Comparison of ENCODE assay signal across 8 cellular contexts in genomic region chr3:108221911-108222812, GRCh38. TPM values are rescaled to one million over a fixed set of nuclear protein-coding genes. Genes with fewer than 3 reads are reported as not detected.
DNase-seq lines count a peak whose midpoint lies in the region; ATAC-seq and TF ChIP-seq lines count a peak whose summit lies in the region.

Gene IFT57 (minus strand): TSS chr3:108222424. CDS start chr3:108222322, 102 bp downstream.

- H3K27ac Mint-ChIP-seq in GM23338, result peak within 1 kb of the TSS; percentile 91
- H3K27ac Mint-ChIP-seq in activated T-helper 17 cell treated with anti-CD3 and anti-CD28 coated beads, Interleukin-2, amount 50 U/mL, for 72 hours, result peak within 1 kb of the TSS; percentile 99
- peak within 1 kb of the TSS; percentile 95 to 100 (median 99) for H3K27ac Mint-ChIP-seq in naive thymus-derived CD4-positive, alpha-beta T cell
- peak within 1 kb of the TSS; percentile 99 for H3K27ac Mint-ChIP-seq in stimulated activated naive B cell treated with anti-CD40 and anti-IgM and Interleukin-4, amounts not matched to agents 10 μg/mL and 1 μg/mL and 100 μg/mL, for 72 hours

- peaks cover 13% of the 10 kb centered on the region; the same call in 2 of the 3 replicates for H3K4me1 Mint-ChIP-seq in GM23338
- H3K4me1 Mint-ChIP-seq in activated T-helper 17 cell treated with anti-CD3 and anti-CD28 coated beads, Interleukin-2, amount 50 U/mL, for 72 hours, result peaks cover 49% of the 10 kb centered on the region
- peaks cover 27 to 83% (median 62%) of the 10 kb centered on the region in 7 donors for H3K4me1 Mint-ChIP-seq in naive thymus-derived CD4-positive, alpha-beta T cell
- H3K4me1 Mint-ChIP-seq in stimulated activated naive B cell treated with anti-CD40 and anti-IgM and Interleukin-4, amounts not matched to agents 10 μg/mL and 1 μg/mL and 100 μg/mL, for 72 hours, result peaks cover 22 to 51% of the 10 kb centered on the region in 2 donors

- intact Hi-C loops in naive thymus-derived CD4-positive, alpha-beta T cell (cut with micrococcal nuclease), result loop anchor here (1.0 to 10.0 kb wide), 18 partner anchors 71 to 987 kb away; partner anchors contain the start of genes BBX (in 2 of the 2), TRAT1 (in 2 of the 2), CD47 (in 1 of the 2) and CIP2A (in 1 of the 2)

- no peaks in the 10 kb centered on the region for H3F3A ChIP-seq in GM23338 (replicated peaks; ENCODE audit: low read depth)

- no peaks in the 10 kb centered on the region for H3K79me2 ChIP-seq in DND-41 (ENCODE audit: insufficient read depth, low read length)
- H3K79me2 ChIP-seq in GM23338 (replicated peaks; ENCODE audit: insufficient read depth), result no peaks in the 10 kb centered on the region
- H3K79me2 ChIP-seq in fibroblast of lung (ENCODE audit: control insufficient read depth, insufficient read depth, low read length), result peaks cover 25% of the 10 kb centered on the region

- TF ChIP-seq CTCF in DND-41 (IDR thresholded peaks at IDR 0.05; ENCODE audit: borderline replicate concordance, extremely low read depth, low read length, poor library complexity, severe bottlenecking) (no peak), GM23338 (conservative IDR thresholded peaks at IDR 0.05; ENCODE audit: low read depth in 2 of 2) (no peak), RWPE1 (conservative IDR thresholded peaks at IDR 0.05; ENCODE audit: low read depth) (no peak), fibroblast of lung (conservative IDR thresholded peaks at IDR 0.05 in 1 of 2, IDR thresholded peaks at IDR 0.05 in 1 of 2; ENCODE audit: low read depth in 1 of 2, low read length in 2 of 2) (no peak)

- H3K9me3 Mint-ChIP-seq in GM23338, result no peaks in the 10 kb centered on the region
- H3K9me3 Mint-ChIP-seq in activated T-helper 17 cell treated with anti-CD3 and anti-CD28 coated beads, Interleukin-2, amount 50 U/mL, for 72 hours, result no peaks in the 10 kb centered on the region
- H3K9me3 Mint-ChIP-seq in naive thymus-derived CD4-positive, alpha-beta T cell, result no peaks in the 10 kb centered on the region
- H3K9me3 Mint-ChIP-seq in stimulated activated naive B cell treated with anti-CD40 and anti-IgM and Interleukin-4, amounts not matched to agents 10 μg/mL and 1 μg/mL and 100 μg/mL, for 72 hours, result no peaks in the 10 kb centered on the region

- peak; percentile 97 for DNase-seq in DND-41
- DNase-seq in GM23338 (ENCODE audit: low spot score), result peak; percentile 98
- DNase-seq in LHCN-M2 (ENCODE audit: low read depth), result peak; percentile 97
- peak; percentile 99 for DNase-seq in RWPE1 (ENCODE audit: low spot score)
- peak; percentile 98 for DNase-seq in fibroblast of lung (ENCODE audit: low read depth in 2 of 2)
- peak; percentile 89 to 97 (median 96) for DNase-seq in naive thymus-derived CD4-positive, alpha-beta T cell
- peak; percentile 97 for DNase-seq in stimulated activated naive B cell treated with anti-CD40 and anti-IgM and Interleukin-4, amounts not matched to agents 10 μg/mL and 1 μg/mL and 100 μg/mL, for 72 hours

- H3K9ac ChIP-seq in DND-41 (ENCODE audit: low read depth, low read length) (peak within 1 kb of the TSS; percentile 60), fibroblast of lung (ENCODE audit: insufficient read depth, low read length) (peak within 1 kb of the TSS; percentile 92)

- H3K4me1 ChIP-seq in DND-41 (ENCODE audit: insufficient read depth, low read length) (peaks cover 38% of the 10 kb centered on the region), GM23338 (ENCODE audit: insufficient read depth) (peaks cover 6% of the 10 kb centered on the region), fibroblast of lung (ENCODE audit: control insufficient read depth, extremely low read depth, insufficient read depth, low read length) (peaks cover 12% of the 10 kb centered on the region)
- H3K4me1 ChIP-seq in naive thymus-derived CD4-positive, alpha-beta T cell (ENCODE audit: control insufficient read depth in 2 of 2, insufficient read depth in 2 of 2, low read length in 2 of 2), result peaks cover 21 to 24% of the 10 kb centered on the region in 2 donors

- H3K27ac ChIP-seq in DND-41 (ENCODE audit: low read length), result peak within 1 kb of the TSS; percentile 74
- H3K27ac ChIP-seq in GM23338 (ENCODE audit: low read depth), result no peak within 1 kb of the TSS
- peak within 1 kb of the TSS; percentile 63 for H3K27ac ChIP-seq in RWPE1
- peak within 1 kb of the TSS; percentile 98 for H3K27ac ChIP-seq in fibroblast of lung (ENCODE audit: insufficient read depth, low read length)
- H3K27ac ChIP-seq in naive thymus-derived CD4-positive, alpha-beta T cell (ENCODE audit: low read depth, low read length), result peak within 1 kb of the TSS; percentile 95

- H3K27me3 ChIP-seq in DND-41 (ENCODE audit: insufficient read depth, low read length, poor library complexity) (no peaks in the 10 kb centered on the region), GM23338 (ENCODE audit: insufficient read depth) (no peaks in the 10 kb centered on the region), fibroblast of lung (ENCODE audit: control insufficient read depth, insufficient read depth, low read length) (no peaks in the 10 kb centered on the region)
- no peaks in the 10 kb centered on the region for H3K27me3 ChIP-seq in naive thymus-derived CD4-positive, alpha-beta T cell (ENCODE audit: control insufficient read depth in 2 of 2, insufficient read depth in 2 of 2, low read length in 2 of 2)

- H3K9me3 ChIP-seq in DND-41 (ENCODE audit: insufficient read depth, low read length, severe bottlenecking) (no peaks in the 10 kb centered on the region), fibroblast of lung (ENCODE audit: control insufficient read depth, insufficient read depth, low read depth, low read length) (no peaks in the 10 kb centered on the region)
- H3K9me3 ChIP-seq in naive thymus-derived CD4-positive, alpha-beta T cell (ENCODE audit: control insufficient read depth in 2 of 3, low read length in 3 of 3), result no peaks in the 10 kb centered on the region

- H4K20me1 ChIP-seq in DND-41 (ENCODE audit: insufficient read depth, low read length) (no peaks in the 10 kb centered on the region), GM23338 (replicated peaks; ENCODE audit: insufficient read depth) (no peaks in the 10 kb centered on the region), fibroblast of lung (ENCODE audit: control insufficient read depth, extremely low read depth, insufficient read depth, low read length) (no peaks in the 10 kb centered on the region)

- peaks cover 5% of the 10 kb centered on the region for H3K27me3 Mint-ChIP-seq in GM23338 (ENCODE audit: insufficient read depth, low read depth, poor library complexity)
- no peaks in the 10 kb centered on the region for H3K27me3 Mint-ChIP-seq in activated T-helper 17 cell treated with anti-CD3 and anti-CD28 coated beads, Interleukin-2, amount 50 U/mL, for 72 hours
- H3K27me3 Mint-ChIP-seq in naive thymus-derived CD4-positive, alpha-beta T cell, result no peaks in the 10 kb centered on the region
- H3K27me3 Mint-ChIP-seq in stimulated activated naive B cell treated with anti-CD40 and anti-IgM and Interleukin-4, amounts not matched to agents 10 μg/mL and 1 μg/mL and 100 μg/mL, for 72 hours, result no peaks in the 10 kb centered on the region

- CTCF ChIA-PET in RWPE1 (lab: Yijun Ruan, JAX), result interaction anchor here (0.7 kb wide), 1 partner anchor 191 kb away, joined by 3 read pairs; no protein-coding TSS in a partner anchor
- CTCF ChIA-PET in naive thymus-derived CD4-positive, alpha-beta T cell (lab: Charles Lee), result interaction anchor here (0.7 kb wide), 1 partner anchor 169 kb away, joined by 3 read pairs; no protein-coding TSS in a partner anchor

- peak within 1 kb of the TSS; percentile 99 for H3K4me3 Mint-ChIP-seq in GM23338
- H3K4me3 Mint-ChIP-seq in activated T-helper 17 cell treated with anti-CD3 and anti-CD28 coated beads, Interleukin-2, amount 50 U/mL, for 72 hours, result peak within 1 kb of the TSS; percentile 99
- peak within 1 kb of the TSS; percentile 93 to 99 (median 97) for H3K4me3 Mint-ChIP-seq in naive thymus-derived CD4-positive, alpha-beta T cell
- peak within 1 kb of the TSS; percentile 99 for H3K4me3 Mint-ChIP-seq in stimulated activated naive B cell treated with anti-CD40 and anti-IgM and Interleukin-4, amounts not matched to agents 10 μg/mL and 1 μg/mL and 100 μg/mL, for 72 hours

- no peaks in the 10 kb centered on the region for H3K36me3 ChIP-seq in DND-41 (ENCODE audit: insufficient read depth, low read length)
- no peaks in the 10 kb centered on the region for H3K36me3 ChIP-seq in GM23338 (ENCODE audit: insufficient read depth)
- H3K36me3 ChIP-seq in fibroblast of lung (ENCODE audit: control insufficient read depth, insufficient read depth, low read length), result no peaks in the 10 kb centered on the region
- no peaks in the 10 kb centered on the region for H3K36me3 ChIP-seq in naive thymus-derived CD4-positive, alpha-beta T cell (ENCODE audit: control insufficient read depth in 2 of 3, insufficient read depth in 3 of 3, low read length in 3 of 3)

- H3K4me3 ChIP-seq in DND-41 (ENCODE audit: low read depth in 1 of 2, low read length in 2 of 2) (peak within 1 kb of the TSS; percentile 39 to 97), GM23338 (peak within 1 kb of the TSS; percentile 78), fibroblast of lung (replicated peaks in 1 of 4; ENCODE audit: control extremely low read depth in 1 of 4, insufficient read depth in 1 of 4, low read depth in 3 of 4, low read length in 4 of 4) (peak within 1 kb of the TSS; percentile 84 to 88 (median 86))
- peak within 1 kb of the TSS; percentile 59 for H3K4me3 ChIP-seq in naive thymus-derived CD4-positive, alpha-beta T cell (ENCODE audit: low read length)

- H3K9me2 ChIP-seq in GM23338 (ENCODE audit: insufficient read depth), result no peaks in the 10 kb centered on the region

- no peaks in the 10 kb centered on the region for H3K36me3 Mint-ChIP-seq in GM23338 (ENCODE audit: low read depth)
- H3K36me3 Mint-ChIP-seq in activated T-helper 17 cell treated with anti-CD3 and anti-CD28 coated beads, Interleukin-2, amount 50 U/mL, for 72 hours (ENCODE audit: low read depth), result peaks cover 12% of the 10 kb centered on the region
- H3K36me3 Mint-ChIP-seq in naive thymus-derived CD4-positive, alpha-beta T cell, result peaks cover 0 to 2% (median 0%) of the 10 kb centered on the region in 5 donors
- H3K36me3 Mint-ChIP-seq in stimulated activated naive B cell treated with anti-CD40 and anti-IgM and Interleukin-4, amounts not matched to agents 10 μg/mL and 1 μg/mL and 100 μg/mL, for 72 hours, result peaks cover 0 to 6% of the 10 kb centered on the region in 2 donors

- peak within 1 kb of the TSS; percentile 98 for H3K4me2 ChIP-seq in DND-41 (ENCODE audit: insufficient read depth, low read length)
- H3K4me2 ChIP-seq in GM23338, result peak within 1 kb of the TSS; percentile 93
- peak within 1 kb of the TSS; percentile 99 for H3K4me2 ChIP-seq in fibroblast of lung (ENCODE audit: extremely low read depth, insufficient read depth, low read length)

- ATAC-seq in DND-41 (ENCODE audit: insufficient read depth, low read depth) (peak; percentile 96), GM23338 (peak; percentile 96)
- ATAC-seq in activated T-helper 17 cell treated with anti-CD3 and anti-CD28 coated beads, Interleukin-2, amount 50 U/mL, for 72 hours (replicated peaks), result peak; percentile 93
- ATAC-seq in naive thymus-derived CD4-positive, alpha-beta T cell, result peak; percentile 97
- peak; percentile 91 to 93 for ATAC-seq in stimulated activated naive B cell treated with anti-CD40 and anti-IgM and Interleukin-4, amounts not matched to agents 10 μg/mL and 1 μg/mL and 100 μg/mL, for 72 hours (replicated peaks)

- POLR2A ChIA-PET in RWPE1 (lab: Yijun Ruan, JAX; ENCODE audit: low non-redundant PET), result no interaction called here
- POLR2A ChIA-PET in naive thymus-derived CD4-positive, alpha-beta T cell (lab: Charles Lee), result interaction anchor here (0.7 to 8.5 kb wide), 19 partner anchors 9 to 364 kb away, joined by 3 to 87 read pairs (median 3); no protein-coding TSS in a partner anchor

- H2AFZ ChIP-seq in DND-41 (ENCODE audit: low read depth, low read length) (peak within 1 kb of the TSS; percentile 97), GM23338 (peak within 1 kb of the TSS; percentile 88), fibroblast of lung (ENCODE audit: low read length) (peak within 1 kb of the TSS; percentile 85)

RNA-seq across cellular contexts. Expression of gene IFT57, which starts in this region (rescaled TPM):
- total RNA-seq in GM23338 (2014; rRNA removed; shearing (Covaris generic)), result 27.3 and 28.6 TPM in 2 replicates
- polyA plus RNA-seq in GM23338 (2016; fragmentation: Nextera tagmentation; extraction: Ambion mirVana) (39.5 and 49.0 TPM in 2 replicates), fibroblast of lung (55.5 and 57.7 TPM in 2 replicates)
- total RNA-seq in LHCN-M2 (2014; rRNA removed) (37.7 and 39.0 TPM in 2 replicates), fibroblast of lung (60.3 and 66.0 TPM in 2 replicates)
- 22.6 TPM for polyA plus RNA-seq in LHCN-M2 (2012)
- 10 to 100 TPM; 18.3 to 21.5 TPM for total RNA-seq in activated T-helper 17 cell treated with anti-CD3 and anti-CD28 coated beads, Interleukin-2, amount 50 U/mL, for 72 hours
- 42.4 and 49.0 TPM in 2 replicates for polyA plus RNA-seq in fibroblast of lung (2012)
- polyA minus RNA-seq in fibroblast of lung (ENCODE audit: low replicate concordance), result 16.3 and 19.1 TPM in 2 replicates
- total RNA-seq in naive thymus-derived CD4-positive, alpha-beta T cell, result 10 to 100 TPM; 18.0 to 45.4 (median 26.4) TPM
- 10 to 100 TPM; 27.4 to 48.1 TPM for polyA plus RNA-seq in naive thymus-derived CD4-positive, alpha-beta T cell
